Comparison of ENCODE assay signal across 16 cellular contexts in genomic region chr6:135521431-135521830, GRCh38. TPM values are rescaled to one million over a fixed set of nuclear protein-coding genes. Genes with fewer than 3 reads are reported as not detected.
DNase-seq lines count a peak whose midpoint lies in the region; ATAC-seq and TF ChIP-seq lines count a peak whose summit lies in the region.
"Had no signal": no experiment of that assay in that cellular context is flagged by ENCODE, and none has a peak within 500 bp of the region (broad histone marks: within the 10 kb centered on the region; RNA-seq: fewer than 3 reads in every experiment).

No MANE protein-coding gene starts in this region.

- H3K4me2 ChIP-seq in skeletal muscle satellite cell (ENCODE audit: low read length) = peak overlapping the region; percentile 1

- H3K36me3 ChIP-seq in skeletal muscle satellite cell (ENCODE audit: insufficient read depth, low read length) = no peaks in the 10 kb centered on the region
- H3K36me3 ChIP-seq in Peyer's patch = no peaks in the 10 kb centered on the region

- no peaks in the 10 kb centered on the region for H3K9me3 ChIP-seq in skeletal muscle satellite cell (replicated peaks; ENCODE audit: low read length)
- H3K9me3 ChIP-seq in Peyer's patch = no peaks in the 10 kb centered on the region

- TF ChIP-seq POLR2A in Peyer's patch (IDR thresholded peaks at IDR 0.05) = no peak

- TF ChIP-seq CTCF in fibroblast of villous mesenchyme (IDR thresholded peaks at IDR 0.05; ENCODE audit: insufficient read depth, low read depth, low read length) = no peak
- TF ChIP-seq CTCF in Peyer's patch (IDR thresholded peaks at IDR 0.05) = no peak

- H3K27me3 ChIP-seq in skeletal muscle satellite cell (ENCODE audit: control insufficient read depth, insufficient read depth, low read length) = no peaks in the 10 kb centered on the region
- H3K27me3 ChIP-seq in Peyer's patch = no peaks in the 10 kb centered on the region

- H3K4me1 ChIP-seq in skeletal muscle satellite cell (ENCODE audit: control insufficient read depth, insufficient read depth, low read length) (peaks cover 6% of the 10 kb centered on the region), Peyer's patch (no peaks in the 10 kb centered on the region)

- no peak overlapping the region for H3K9ac ChIP-seq in skeletal muscle satellite cell (ENCODE audit: low read depth, low read length)

- no peak for ATAC-seq in GM21619 (IDR thresholded peaks at IDR 0.05; ENCODE audit: unreplicated experiment)

- H3K4me3 ChIP-seq in fibroblast of villous mesenchyme (ENCODE audit: low read depth, low read length) = no peak overlapping the region
- H3K4me3 ChIP-seq in skeletal muscle satellite cell (ENCODE audit: low read length) = no peak overlapping the region
- no peak overlapping the region for H3K4me3 ChIP-seq in Peyer's patch

- DNase-seq in EH (ENCODE audit: low read depth) (peak; percentile 86), LHCN-M2 (ENCODE audit: low read depth) (peak; percentile 85), fibroblast of villous mesenchyme (ENCODE audit: low read depth) (peak; percentile 47), Peyer's patch (no peak), dedifferentiated amniotic fluid mesenchymal stem cell (ENCODE audit: extremely low spot score) (no peak)
- DNase-seq: DMS53, GDM1, Kasumi-1, MV-4-11, NCI-H1436, NCI-H2081, NCI-H510A treated with DMSO at 0.1 percent for 48 hours, SHP77 treated with DMSO at 0.1 percent for 48 hours had no signal

- H3K27ac ChIP-seq in Peyer's patch = no peak overlapping the region
- H3K27ac ChIP-seq: C4-2B had no signal

RNA-seq across cellular contexts. Expression of gene AHI1, which starts 23.9 kb away (rescaled TPM):
- total RNA-seq in LHCN-M2 (2014; rRNA removed) (25.3 and 30.1 TPM in 2 replicates), fibroblast of villous mesenchyme (16.1 and 29.8 TPM in 2 replicates), Peyer's patch (100 to 1,000 TPM in 1 of 4 donors, 10 to 100 TPM in 2, 1 to 10 TPM in 1; 4.4 to 141 (median 17.6) TPM)
- 6.8 TPM for polyA plus RNA-seq in LHCN-M2 (2012)
- 16.2 and 17.9 TPM in 2 replicates for total RNA-seq in skeletal muscle satellite cell (2012; rRNA removed)

Comparison
In these comparisons a context has a peak if more than half of its experiments do, and no peak if none do; other contexts are left out.
1. DNase-seq: peak in EH (single experiment), LHCN-M2 (single experiment) and fibroblast of villous mesenchyme (single experiment); none in Peyer's patch (0 of 3) and dedifferentiated amniotic fluid mesenchymal stem cell (single experiment).